12 cellular contexts compared by ENCODE assay signal in genomic region chr6:7591770-7592169, GRCh38. TPM values are rescaled to one million over a fixed set of nuclear protein-coding genes. Genes with fewer than 3 reads are reported as not detected.
DNase-seq lines count a peak whose midpoint lies in the region; ATAC-seq and TF ChIP-seq lines count a peak whose summit lies in the region.
"Had no signal": no experiment of that assay in that cellular context is flagged by ENCODE, and none has a peak within 500 bp of the region (broad histone marks: within the 10 kb centered on the region; RNA-seq: fewer than 3 reads in every experiment).

No MANE protein-coding gene starts in this region.

- no peaks in the 10 kb centered on the region; the same call in 1 of the 2 replicates for H3F3A ChIP-seq in PC-9 (ENCODE audit: insufficient read depth, low read depth)

- peaks cover 15% of the 10 kb centered on the region for H4K20me1 ChIP-seq in PC-9 (ENCODE audit: insufficient read depth)

- no TSS peak for BruUV-seq in PC-9 (replicated peaks; lab: Mats Ljungman, UMichigan)

- intact Hi-C loops in activated naive CD4-positive, alpha-beta T cell treated with anti-CD3 and anti-CD28 coated beads for 36 hours (cut with micrococcal nuclease), result loop anchor here (2.0 kb wide), 2 partner anchors 49 to 843 kb away; partner anchors contain the start of gene SLC35B3
- intact Hi-C loops in PC-9 (cut with micrococcal nuclease; ENCODE audit: unreplicated experiment), result loop anchor here (5.0 kb wide), 1 partner anchor 49 kb away; the partner anchor contains the start of gene DSP
- intact Hi-C loops in psoas muscle (cut with DNase I), result loop anchor here in 1 of 2 donors (5.0 kb wide), 1 partner anchor 199 kb away; no protein-coding TSS in a partner anchor

- 96 to 99% (median 97%) methylated on average over 5 of the region's 5 CpGs for WGBS in psoas muscle, 3 donors

- no peaks in the 10 kb centered on the region for H3K27me3 Mint-ChIP-seq in activated naive CD4-positive, alpha-beta T cell treated with anti-CD3 and anti-CD28 coated beads for 36 hours (ENCODE audit: low read depth)
- peaks cover 3% of the 10 kb centered on the region for H3K27me3 Mint-ChIP-seq in endothelial cell (ENCODE audit: unreplicated experiment)

- no peak overlapping the region for H3K27ac ChIP-seq in PC-9
- no peak overlapping the region for H3K27ac ChIP-seq in psoas muscle
- H3K27ac ChIP-seq: prostate gland, SJSA1 had no signal

- H3K9me3 ChIP-seq in PC-9 (ENCODE audit: insufficient read depth, low read depth), result no peaks in the 10 kb centered on the region
- H3K9me3 ChIP-seq in psoas muscle, result no peaks in the 10 kb centered on the region
- H3K9me3 ChIP-seq: prostate gland, SJSA1 had no signal

- no peak for ATAC-seq in activated naive CD4-positive, alpha-beta T cell treated with anti-CD3 and anti-CD28 coated beads, Interleukin-2, amount 50 U/mL, for 72 hours
- no peak for ATAC-seq in psoas muscle

- peak overlapping the region; percentile 83 for H3K4me2 ChIP-seq in PC-9

- H2AFZ ChIP-seq in PC-9, result no peak overlapping the region

- TF ChIP-seq CTCF in PC-9 (conservative IDR thresholded peaks at IDR 0.05), result no peak
- TF ChIP-seq CTCF in endothelial cell (IDR thresholded peaks at IDR 0.05; ENCODE audit: unreplicated experiment), result no peak
- no peak for TF ChIP-seq CTCF in psoas muscle (IDR thresholded peaks at IDR 0.05)

- no peak overlapping the region for H3K27ac Mint-ChIP-seq in activated naive CD4-positive, alpha-beta T cell treated with anti-CD3 and anti-CD28 coated beads for 36 hours
- H3K27ac Mint-ChIP-seq in activated naive CD4-positive, alpha-beta T cell treated with anti-CD3 and anti-CD28 coated beads, Interleukin-2, amount 50 U/mL, for 72 hours, result no peak overlapping the region
- no peak overlapping the region for H3K27ac Mint-ChIP-seq in endothelial cell (ENCODE audit: unreplicated experiment)

- peaks cover 39% of the 10 kb centered on the region for H3K4me1 Mint-ChIP-seq in activated naive CD4-positive, alpha-beta T cell treated with anti-CD3 and anti-CD28 coated beads for 36 hours (ENCODE audit: low read depth)
- peaks cover 20% of the 10 kb centered on the region for H3K4me1 Mint-ChIP-seq in endothelial cell (ENCODE audit: unreplicated experiment)

- peaks cover 15% of the 10 kb centered on the region for H3K36me3 Mint-ChIP-seq in activated naive CD4-positive, alpha-beta T cell treated with anti-CD3 and anti-CD28 coated beads for 36 hours (ENCODE audit: low read depth)
- H3K36me3 Mint-ChIP-seq in activated naive CD4-positive, alpha-beta T cell treated with anti-CD3 and anti-CD28 coated beads, Interleukin-2, amount 50 U/mL, for 72 hours, result peaks cover 13 to 15% of the 10 kb centered on the region in 2 donors
- peaks cover 7% of the 10 kb centered on the region for H3K36me3 Mint-ChIP-seq in endothelial cell (ENCODE audit: low read depth, unreplicated experiment)

- no peak overlapping the region; the same call in 1 of the 2 replicates for H3K4me3 ChIP-seq in PC-9
- peak overlapping the region; percentile 90 for H3K4me3 ChIP-seq in psoas muscle

- CTCF ChIA-PET in activated naive CD4-positive, alpha-beta T cell treated with anti-CD3 and anti-CD28 coated beads for 36 hours (lab: Charles Lee), result interaction anchor here (0.6 kb wide), 1 partner anchor 1634 kb away, joined by 5 read pairs; no protein-coding TSS in a partner anchor
- CTCF ChIA-PET in PC-9 (lab: Charles Lee), result no interaction called here

- no peaks in the 10 kb centered on the region for H3K9me2 ChIP-seq in PC-9 (ENCODE audit: insufficient read depth)

- peak overlapping the region; percentile 14 for H3K4me3 Mint-ChIP-seq in activated naive CD4-positive, alpha-beta T cell treated with anti-CD3 and anti-CD28 coated beads for 36 hours
- peak overlapping the region; percentile 29 for H3K4me3 Mint-ChIP-seq in endothelial cell (ENCODE audit: unreplicated experiment)

- H3K4me1 ChIP-seq in PC-9 (replicated peaks; ENCODE audit: insufficient read depth), result peaks cover 18% of the 10 kb centered on the region; the same call in 1 of the 2 replicates
- H3K4me1 ChIP-seq in psoas muscle, result peaks cover 18% of the 10 kb centered on the region
- H3K4me1 ChIP-seq: prostate gland had no signal

- DNase-seq in activated naive CD4-positive, alpha-beta T cell treated with anti-CD3 and anti-CD28 coated beads for 36 hours, result no peak
- DNase-seq in activated naive CD4-positive, alpha-beta T cell treated with anti-CD3 and anti-CD28 coated beads, Interleukin-2, amount 50 U/mL, for 72 hours (ENCODE audit: low spot score in 2 of 2), result no peak
- no peak for DNase-seq in PC-9
- no peak for DNase-seq in endothelial cell (ENCODE audit: low spot score)
- DNase-seq in psoas muscle, result no peak
- DNase-seq in NCI-H446 (lab: John Stamatoyannopoulos, UW), result no peak
- DNase-seq in amygdala (lab: John Stamatoyannopoulos, UW), result no peak
- no peak for DNase-seq in GF-D8 (lab: John Stamatoyannopoulos, UW)
- DNase-seq: KBM-7, NCI-H2171 treated with DMSO at 0.1 percent for 48 hours had no signal

- H3K27me3 ChIP-seq in PC-9 (ENCODE audit: insufficient read depth, low read depth) (no peaks in the 10 kb centered on the region), psoas muscle (ENCODE audit: insufficient read depth in 3 of 3, low read length in 2 of 3) (no peaks in the 10 kb centered on the region)
- H3K27me3 ChIP-seq: SJSA1 had no signal

- H3K9me3 Mint-ChIP-seq in activated naive CD4-positive, alpha-beta T cell treated with anti-CD3 and anti-CD28 coated beads for 36 hours, result no peaks in the 10 kb centered on the region
- no peaks in the 10 kb centered on the region for H3K9me3 Mint-ChIP-seq in activated naive CD4-positive, alpha-beta T cell treated with anti-CD3 and anti-CD28 coated beads, Interleukin-2, amount 50 U/mL, for 72 hours
- H3K9me3 Mint-ChIP-seq in endothelial cell (ENCODE audit: unreplicated experiment), result no peaks in the 10 kb centered on the region

- H3K36me3 ChIP-seq in PC-9 (ENCODE audit: low read depth), result peaks cover under 1% of the 10 kb centered on the region; the same call in 1 of the 2 replicates
- H3K36me3 ChIP-seq in psoas muscle (ENCODE audit: insufficient read depth in 1 of 2, low read depth in 1 of 2), result peaks cover 3 to 37% of the 10 kb centered on the region in 2 donors
- H3K36me3 ChIP-seq: prostate gland had no signal

- POLR2A ChIA-PET in PC-9 (lab: Charles Lee; ENCODE audit: unreplicated experiment), result no interaction called here

- H3K79me2 ChIP-seq in PC-9 (ENCODE audit: low read depth), result peaks cover 33% of the 10 kb centered on the region

RNA-seq across cellular contexts. Expression of gene SNRNP48, which starts 1.8 kb away (rescaled TPM):
- total RNA-seq in activated naive CD4-positive, alpha-beta T cell treated with anti-CD3 and anti-CD28 coated beads for 36 hours, result 10 to 100 TPM; 22.7 to 22.8 TPM
- 10 to 100 TPM; 20.3 to 31.1 TPM for total RNA-seq in activated naive CD4-positive, alpha-beta T cell treated with anti-CD3 and anti-CD28 coated beads, Interleukin-2, amount 50 U/mL, for 72 hours
- total RNA-seq in PC-9 (2021) (18.6 and 21.7 TPM in 2 replicates), endothelial cell (ENCODE audit: unreplicated experiment) (13.3 TPM), psoas muscle (10 to 100 TPM in 2 of 4 donors, 1 to 10 TPM in 2; 8.3 to 11.8 (median 10.1) TPM)
- polyA plus RNA-seq in psoas muscle, result 10 to 100 TPM in 1 of 3 donors, 1 to 10 TPM in 2; 8.8 to 40.8 (median 9.9) TPM

RNA-seq across cellular contexts. Expression of gene DSP, which starts 50.3 kb away (rescaled TPM):
- under 1 TPM in 1 of 2 experiments, not detected in 1; 0.22 TPM for total RNA-seq in activated naive CD4-positive, alpha-beta T cell treated with anti-CD3 and anti-CD28 coated beads for 36 hours
- under 1 TPM in 1 of 2 donors, not detected in 1; 0.14 TPM for total RNA-seq in activated naive CD4-positive, alpha-beta T cell treated with anti-CD3 and anti-CD28 coated beads, Interleukin-2, amount 50 U/mL, for 72 hours
- 109 and 117 TPM in 2 replicates for total RNA-seq in PC-9 (2021)
- 109 TPM for total RNA-seq in endothelial cell (ENCODE audit: unreplicated experiment)
- under 1 TPM; 0.25 to 0.49 (median 0.36) TPM for total RNA-seq in psoas muscle
- polyA plus RNA-seq in psoas muscle, result under 1 TPM; 0.10 to 0.26 (median 0.11) TPM

Comparison
In these comparisons a context has a peak if more than half of its experiments do, and no peak if none do; other contexts are left out.
1. RNA of gene DSP, which starts 50.3 kb away (total RNA-seq): 109 to 117 TPM in PC-9 and 109 TPM in endothelial cell (single experiment); 0.25 to 0.49 TPM in psoas muscle, 0.22 TPM in activated naive CD4-positive, alpha-beta T cell treated with anti-CD3 and anti-CD28 coated beads for 36 hours and 0.14 TPM in activated naive CD4-positive, alpha-beta T cell treated with anti-CD3 and anti-CD28 coated beads, Interleukin-2, amount 50 U/mL, for 72 hours; every median in the first group is over 10 times any median in the second.